Comparison of ENCODE assay signal across 8 cellular contexts in genomic region chr1:201114245-201115131, GRCh38. TPM values are rescaled to one million over a fixed set of nuclear protein-coding genes. Genes with fewer than 3 reads are reported as not detected.
DNase-seq lines count a peak whose midpoint lies in the region; ATAC-seq and TF ChIP-seq lines count a peak whose summit lies in the region.

No MANE protein-coding gene starts in this region.

- H3K36me3 ChIP-seq in A673 (ENCODE audit: insufficient read depth, low read length, poor library complexity, severe bottlenecking): no peaks in the 10 kb centered on the region

- peak overlapping the region; percentile 64 for H3K4me3 ChIP-seq in A673 (ENCODE audit: low read depth, low read length, poor library complexity, severe bottlenecking)

- H3K27me3 ChIP-seq in A673 (replicated peaks; ENCODE audit: insufficient read depth, low read depth, low read length, poor library complexity): no peaks in the 10 kb centered on the region

- CTCF ChIA-PET in A673 (lab: Charles Lee): interaction anchor here (0.6 to 2.7 kb wide), 6 partner anchors 28 to 556 kb away, joined by 4 to 42 read pairs (median 9); no protein-coding TSS in a partner anchor

- peaks cover 8% of the 10 kb centered on the region for H3K4me1 ChIP-seq in A673 (ENCODE audit: insufficient read depth, low read length, poor library complexity, severe bottlenecking)

- ATAC-seq in GM18861 (IDR thresholded peaks at IDR 0.05; ENCODE audit: unreplicated experiment) (peak; percentile 86), HG03139 (IDR thresholded peaks at IDR 0.05; ENCODE audit: unreplicated experiment) (peak; percentile 87)

- no peak overlapping the region for H3K27ac ChIP-seq in A673 (ENCODE audit: low read depth, low read length, poor library complexity, severe bottlenecking)

- DNase-seq in A673 (ENCODE audit: low spot score) (peak; percentile 97), NCI-H2227 treated with DMSO at 0.1 percent for 48 hours (lab: John Stamatoyannopoulos, UW) (peak; percentile 96), cerebellar cortex (ENCODE audit: low spot score) (peak; percentile 94), islet precursor cell (peak; percentile 97)
- DNase-seq in activated CD4-positive, CD25-positive, alpha-beta regulatory T cell treated with anti-CD3 and anti-CD28 coated beads, Interleukin-2, amount 50 U/mL, for 16 hours (ENCODE audit: low read depth, low spot score): peak; percentile 43
- peak; percentile 65 for DNase-seq in stimulated activated CD4-positive, alpha-beta T cell treated with anti-CD3 and anti-CD28 coated beads, Interleukin-12 subunit alpha, Interleukin-12 subunit beta, amount 100 ng/mL, for 4 hours

- POLR2A ChIA-PET in A673 (lab: Charles Lee; ENCODE audit: low non-redundant PET): interaction anchor here (0.6 kb wide), 1 partner anchor 966 kb away, joined by 7 read pairs; no protein-coding TSS in a partner anchor

- TF ChIP-seq CTCF in A673 (conservative IDR thresholded peaks at IDR 0.05; ENCODE audit: low read depth, low read length): peak; percentile 91

- intact Hi-C loops in A673 (cut with micrococcal nuclease; ENCODE audit: unreplicated experiment): loop anchor here (1.0 to 10.0 kb wide), 3 partner anchors 28 to 560 kb away; no protein-coding TSS in a partner anchor

- BruUV-seq in A673 (replicated peaks; lab: Mats Ljungman, UMichigan): no TSS peak

- H3K9me3 ChIP-seq in A673 (ENCODE audit: low read depth, low read length, poor library complexity, severe bottlenecking): no peaks in the 10 kb centered on the region

RNA-seq across cellular contexts. Expression of gene CACNA1S, which starts 2.3 kb away (rescaled TPM):
- total RNA-seq in A673 (2021): not detected in 2 replicates

RNA-seq across cellular contexts. Expression of gene ASCL5, which starts 12.5 kb away (rescaled TPM):
- total RNA-seq in A673 (2021): 0.22 TPM in 1 of 2 replicates, not detected in the other

RNA-seq across cellular contexts. Expression of gene TMEM9, which starts 39.8 kb away (rescaled TPM):
- 69.7 and 80.3 TPM in 2 replicates for total RNA-seq in A673 (2021)

Comparison
In these comparisons a context has a peak if more than half of its experiments do, and no peak if none do; other contexts are left out.
1. DNase-seq: peak in every context shown above with its lines; median percentile 97 in A673; 97 in islet precursor cell; 96 in NCI-H2227 treated with DMSO at 0.1 percent for 48 hours; 94 in cerebellar cortex; 65 in stimulated activated CD4-positive, alpha-beta T cell treated with anti-CD3 and anti-CD28 coated beads, Interleukin-12 subunit alpha, Interleukin-12 subunit beta, amount 100 ng/mL, for 4 hours; 43 in activated CD4-positive, CD25-positive, alpha-beta regulatory T cell treated with anti-CD3 and anti-CD28 coated beads, Interleukin-2, amount 50 U/mL, for 16 hours.